Comparison of ENCODE assay signal across 11 cellular contexts in the genomic region with DNA sequence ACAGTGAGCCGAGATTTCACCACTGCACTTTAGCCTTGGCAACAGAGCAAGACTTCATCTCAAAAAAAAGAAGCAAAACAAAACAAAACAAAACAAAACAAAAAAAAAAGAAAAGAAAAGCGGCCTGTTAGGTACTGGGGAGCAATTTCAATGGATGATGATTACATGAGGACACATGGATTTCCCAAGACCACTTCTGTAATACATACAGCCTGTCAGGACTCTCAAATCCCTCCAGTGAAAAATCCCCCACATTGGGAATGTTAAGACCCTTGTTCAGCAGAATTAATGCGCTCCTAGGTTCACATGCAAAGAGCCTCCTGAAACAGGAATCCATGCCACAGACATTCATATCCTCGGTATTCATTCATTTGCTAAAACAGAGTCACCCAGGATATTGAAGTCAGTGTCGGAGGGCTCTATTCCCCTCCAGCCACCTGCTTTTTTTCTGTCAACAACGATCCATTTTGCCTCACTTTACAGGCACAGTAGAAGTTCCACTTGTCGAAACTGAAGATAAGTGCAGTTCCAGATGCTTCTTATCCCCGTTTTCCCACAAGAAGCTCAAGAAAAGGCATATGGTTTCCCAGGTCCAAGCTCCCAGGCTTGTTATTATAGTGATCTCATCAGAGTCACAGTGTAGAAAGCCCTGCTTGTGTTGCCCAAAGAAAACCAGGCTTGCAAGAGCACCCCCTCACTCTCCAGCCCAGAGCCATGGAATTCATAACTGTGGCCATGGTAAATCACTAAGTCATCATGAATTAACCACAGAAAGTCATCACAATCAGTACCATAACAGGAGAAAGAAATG. TPM values are rescaled to one million over a fixed set of nuclear protein-coding genes. Genes with fewer than 3 reads are reported as not detected.
DNase-seq lines count a peak whose midpoint lies in the region; ATAC-seq and TF ChIP-seq lines count a peak whose summit lies in the region.
"Had no signal": no experiment of that assay in that cellular context is flagged by ENCODE, and none has a peak within 500 bp of the region (broad histone marks: within the 10 kb centered on the region; RNA-seq: fewer than 3 reads in every experiment).

No MANE protein-coding gene starts in this region.

- TF ChIP-seq CTCF in astrocyte of the cerebellum (IDR thresholded peaks at IDR 0.05; ENCODE audit: low read depth, low read length, missing control alignments) (no peak), right atrium auricular region (IDR thresholded peaks at IDR 0.05) (no peak)

- no peaks in the 10 kb centered on the region for H3K9me3 Mint-ChIP-seq in activated CD4-positive, alpha-beta T cell treated with anti-CD3 and anti-CD28 coated beads for 36 hours (ENCODE audit: low read depth)

- H3K4me1 ChIP-seq in GM23248 (ENCODE audit: insufficient read depth) = peaks cover 45% of the 10 kb centered on the region
- peaks cover 0 to 41% of the 10 kb centered on the region in 2 donors for H3K4me1 ChIP-seq in right atrium auricular region
- H3K4me1 ChIP-seq in skeletal muscle satellite cell (ENCODE audit: control insufficient read depth, insufficient read depth, low read length) = peaks cover 50% of the 10 kb centered on the region

- H3K4me2 ChIP-seq in GM23248 (ENCODE audit: unreplicated experiment) (peak overlapping the region; percentile 92), skeletal muscle satellite cell (ENCODE audit: low read length) (peak overlapping the region; percentile 76)

- H3K27ac Mint-ChIP-seq in activated CD4-positive, alpha-beta T cell treated with anti-CD3 and anti-CD28 coated beads for 36 hours = no peak overlapping the region

- H3K9me3 ChIP-seq in GM23248 (ENCODE audit: low read depth) (no peaks in the 10 kb centered on the region), right atrium auricular region (no peaks in the 10 kb centered on the region), skeletal muscle satellite cell (replicated peaks; ENCODE audit: low read length) (no peaks in the 10 kb centered on the region)

- ATAC-seq in activated CD4-positive, alpha-beta T cell treated with anti-CD3 and anti-CD28 coated beads for 36 hours = no peak
- ATAC-seq in HG03175 (IDR thresholded peaks at IDR 0.05; ENCODE audit: unreplicated experiment) (no peak), GM19035 (IDR thresholded peaks at IDR 0.05; ENCODE audit: unreplicated experiment) (no peak)

- intact Hi-C loops in activated CD4-positive, alpha-beta T cell treated with anti-CD3 and anti-CD28 coated beads for 36 hours (cut with DNase I, micrococcal nuclease) = no loop called here

- no peak overlapping the region for H3K4me3 Mint-ChIP-seq in activated CD4-positive, alpha-beta T cell treated with anti-CD3 and anti-CD28 coated beads for 36 hours

- 51 to 57% methylated on average over 8 of the region's 8 CpGs for WGBS in GM23248 (ENCODE audit: low coverage in 1 of 2, low lambda C conversion rate in 2 of 2, missing lambda C conversion rate in 2 of 2), 2 experiments

- DNase-seq in GM23248 (peak; percentile 97), astrocyte of the cerebellum (ENCODE audit: low read depth) (peak; percentile 99), right atrium auricular region (ENCODE audit: low spot score) (no peak), HuH-7 (ENCODE audit: low spot score) (no peak)
- DNase-seq in activated CD4-positive, alpha-beta T cell treated with anti-CD3 and anti-CD28 coated beads for 36 hours = no peak
- DNase-seq: activated effector memory CD4-positive, alpha-beta T cell treated with anti-CD3 and anti-CD28 coated beads, Interleukin-2, amount 50 U/mL, for 16 hours; NCI-H1417 had no signal

- H3K27ac ChIP-seq in GM23248 = peak overlapping the region; percentile 97
- peak overlapping the region; percentile 85 to 92 for H3K27ac ChIP-seq in right atrium auricular region

- CTCF ChIA-PET in activated CD4-positive, alpha-beta T cell treated with anti-CD3 and anti-CD28 coated beads for 36 hours (lab: Charles Lee) = no interaction called here

- H3K79me2 ChIP-seq in GM23248 (ENCODE audit: insufficient read depth) = no peaks in the 10 kb centered on the region

- POLR2A ChIA-PET in activated CD4-positive, alpha-beta T cell treated with anti-CD3 and anti-CD28 coated beads for 36 hours (lab: Charles Lee) = no interaction called here

- no peaks in the 10 kb centered on the region for H3K36me3 Mint-ChIP-seq in activated CD4-positive, alpha-beta T cell treated with anti-CD3 and anti-CD28 coated beads for 36 hours (ENCODE audit: low read depth)

- peaks cover 60% of the 10 kb centered on the region for H3F3A ChIP-seq in GM23248 (ENCODE audit: insufficient read depth)

- H3K9ac ChIP-seq in GM23248 = peak overlapping the region; percentile 82
- H3K9ac ChIP-seq in skeletal muscle satellite cell (ENCODE audit: low read depth, low read length) = peak overlapping the region; percentile 93

- H4K20me1 ChIP-seq in GM23248 (ENCODE audit: insufficient read depth) = no peaks in the 10 kb centered on the region

- peak overlapping the region; percentile 60 for H3K4me3 ChIP-seq in GM23248
- H3K4me3 ChIP-seq in astrocyte of the cerebellum (ENCODE audit: low read depth, low read length) = peak overlapping the region; percentile 19
- H3K4me3 ChIP-seq in right atrium auricular region = peak overlapping the region; percentile 30 to 33
- peak overlapping the region; percentile 54 for H3K4me3 ChIP-seq in skeletal muscle satellite cell (ENCODE audit: low read length)

- H3K4me1 Mint-ChIP-seq in activated CD4-positive, alpha-beta T cell treated with anti-CD3 and anti-CD28 coated beads for 36 hours = peaks cover 2% of the 10 kb centered on the region

- no peaks in the 10 kb centered on the region for H3K27me3 Mint-ChIP-seq in activated CD4-positive, alpha-beta T cell treated with anti-CD3 and anti-CD28 coated beads for 36 hours

- H3K36me3 ChIP-seq in GM23248 (ENCODE audit: low read depth) (no peaks in the 10 kb centered on the region), right atrium auricular region (no peaks in the 10 kb centered on the region), skeletal muscle satellite cell (ENCODE audit: insufficient read depth, low read length) (no peaks in the 10 kb centered on the region)

- no peaks in the 10 kb centered on the region for H3K27me3 ChIP-seq in GM23248 (replicated peaks; ENCODE audit: insufficient read depth)
- no peaks in the 10 kb centered on the region for H3K27me3 ChIP-seq in right atrium auricular region
- no peaks in the 10 kb centered on the region for H3K27me3 ChIP-seq in skeletal muscle satellite cell (ENCODE audit: control insufficient read depth, insufficient read depth, low read length)

- H3K9me2 ChIP-seq in GM23248 (ENCODE audit: insufficient read depth) = no peaks in the 10 kb centered on the region

- in situ Hi-C loops in GM23248 (cut with MboI) (no loop called here), astrocyte of the cerebellum (cut with HindIII; ENCODE audit: low sequenced_read_pairs) (no loop called here)

- no peak overlapping the region for H2AFZ ChIP-seq in GM23248

RNA-seq across cellular contexts. Expression of gene SLC16A12, which starts 20.2 kb away (rescaled TPM):
- not detected in 2 replicates for total RNA-seq in GM23248 (2014; rRNA removed; shearing (Covaris generic))
- polyA plus RNA-seq in GM23248 (2016; fragmentation: Nextera tagmentation; extraction: Ambion mirVana) = not detected in 2 replicates
- 10 to 100 TPM in 1 of 2 donors, 1 to 10 TPM in 1; 6.0 to 10.0 TPM for total RNA-seq in right atrium auricular region
- 0.22 and 0.51 TPM in 2 replicates for total RNA-seq in skeletal muscle satellite cell (2012; rRNA removed)
- not detected for total RNA-seq in activated CD4-positive, alpha-beta T cell treated with anti-CD3 and anti-CD28 coated beads for 36 hours
- total RNA-seq: G401 had no signal

Comparison
In these comparisons a context has a peak if more than half of its experiments do, and no peak if none do; other contexts are left out.
1. DNase-seq: peak in GM23248 (single experiment) and astrocyte of the cerebellum (single experiment); none in right atrium auricular region (single experiment), activated CD4-positive, alpha-beta T cell treated with anti-CD3 and anti-CD28 coated beads for 36 hours (single experiment) and HuH-7 (single experiment).
2. Peak in every context shown above with its lines, with median percentiles within 50 percentile points of each other: H3K4me3 ChIP-seq.